1 cellular context compared by ENCODE assay signal in the genomic region with DNA sequence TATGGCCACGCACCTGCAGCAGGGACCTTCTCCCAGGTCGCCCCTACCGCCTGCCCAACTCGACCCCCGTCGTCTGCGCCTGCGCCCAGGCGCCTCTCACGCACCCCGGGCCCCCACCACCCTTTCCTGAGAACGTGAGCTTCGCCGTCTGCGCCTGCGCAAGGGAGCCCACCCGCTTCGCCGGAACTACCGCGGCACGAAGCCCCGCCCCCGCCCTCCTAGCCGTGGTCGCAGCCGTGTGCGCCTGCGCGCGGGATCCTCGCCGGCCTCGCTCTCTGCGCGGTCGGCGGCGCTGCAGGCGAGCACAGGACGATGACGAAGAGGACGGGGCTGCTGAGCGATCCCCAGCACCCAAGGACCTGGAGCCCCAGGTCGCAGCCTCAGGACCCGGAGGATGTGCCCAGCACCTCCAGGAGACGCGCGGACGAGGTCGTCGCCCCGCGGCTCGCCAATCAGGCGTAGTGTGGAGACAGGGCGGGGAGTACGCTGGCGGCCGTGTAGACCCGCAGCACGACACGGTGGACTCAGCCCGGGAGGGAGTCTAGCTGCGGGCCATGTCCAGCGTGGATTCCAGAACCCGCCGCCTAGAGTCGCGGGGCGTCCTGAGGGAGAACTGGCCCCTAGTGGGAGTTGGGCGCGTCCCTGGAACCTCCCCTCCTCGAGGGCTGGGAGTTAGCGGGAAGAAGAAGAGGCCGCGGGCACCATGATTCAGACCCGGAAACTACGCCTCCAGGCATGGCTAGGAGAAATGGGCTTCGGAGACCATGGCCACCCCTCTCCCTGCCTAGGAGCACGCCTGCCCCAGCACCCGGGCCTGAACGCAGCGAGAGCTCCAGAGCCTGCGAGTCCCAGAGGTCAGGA.
TF ChIP-seq lines count a peak whose summit lies in the region.

No MANE protein-coding gene starts in this region.

TF ChIP-seq in K562, 482 proteins besides CTCF, POLR2A, EP300 and RAD21 (continued from another document and continues in another):
- TF ChIP-seq, protein P1, sequence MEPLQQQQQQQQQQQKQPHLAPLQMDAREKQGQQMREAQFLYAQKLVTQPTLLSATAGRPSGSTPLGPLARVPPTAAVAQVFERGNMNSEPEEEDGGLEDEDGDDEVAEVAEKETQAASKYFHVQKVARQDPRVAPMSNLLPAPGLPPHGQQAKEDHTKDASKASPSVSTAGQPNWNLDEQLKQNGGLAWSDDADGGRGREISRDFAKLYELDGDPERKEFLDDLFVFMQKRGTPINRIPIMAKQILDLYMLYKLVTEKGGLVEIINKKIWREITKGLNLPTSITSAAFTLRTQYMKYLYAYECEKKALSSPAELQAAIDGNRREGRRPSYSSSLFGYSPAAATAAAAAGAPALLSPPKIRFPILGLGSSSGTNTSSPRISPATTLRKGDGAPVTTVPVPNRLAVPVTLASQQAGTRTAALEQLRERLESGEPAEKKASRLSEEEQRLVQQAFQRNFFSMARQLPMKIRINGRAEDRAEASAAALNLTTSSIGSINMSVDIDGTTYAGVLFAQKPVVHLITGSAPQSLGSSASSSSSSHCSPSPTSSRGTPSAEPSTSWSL (CRISPR knock-in tag; IDR thresholded peaks at IDR 0.05; ENCODE audit: borderline replicate concordance) = peak; percentile 13; the same call in 1 of the 2 replicates
- TF ChIP-seq MLX (CRISPR knock-in tag; conservative IDR thresholded peaks at IDR 0.05) (no peak), ADNP (tag; IDR thresholded peaks at IDR 0.05) (no peak), POLR2B (IDR thresholded peaks at IDR 0.05; ENCODE audit: low read depth, partially characterized antibody) (peak; percentile 82), ARID2 (IDR thresholded peaks at IDR 0.05) (no peak), HMG20A (CRISPR knock-in tag; conservative IDR thresholded peaks at IDR 0.05) (no peak), JUND (IDR thresholded peaks at IDR 0.05; ENCODE audit: borderline replicate concordance, low read depth, low read length) (no peak; the same call in 1 of the 2 replicates), JUND (tag; IDR thresholded peaks at IDR 0.05; ENCODE audit: borderline replicate concordance, low read depth, low read length) (no peak), RUNX1 (IDR thresholded peaks at IDR 0.05; ENCODE audit: low read depth) (no peak), SAFB (IDR thresholded peaks at IDR 0.05; ENCODE audit: borderline replicate concordance, low read depth, low read length) (peak; percentile 27; the same call in 1 of the 2 replicates), MCM7 (IDR thresholded peaks at IDR 0.05) (no peak), SETDB1 (IDR thresholded peaks at IDR 0.05; ENCODE audit: low read length) (no peak), MYBL2 (IDR thresholded peaks at IDR 0.05; ENCODE audit: low read depth) (no peak), MYBL2 (CRISPR knock-in tag; IDR thresholded peaks at IDR 0.05; ENCODE audit: borderline replicate concordance) (no peak), PCBP2 (IDR thresholded peaks at IDR 0.05; ENCODE audit: low read depth, low read length, poor library complexity, severe bottlenecking) (no peak), BCOR (IDR thresholded peaks at IDR 0.05) (no peak), MEIS2 (IDR thresholded peaks at IDR 0.05; ENCODE audit: partially characterized antibody) (peak; percentile 83), ZBTB7A (IDR thresholded peaks at IDR 0.05; ENCODE audit: borderline replicate concordance, control insufficient read depth, low read depth, low read length) (peak; percentile 56), ZNF644 (tag; IDR thresholded peaks at IDR 0.05; ENCODE audit: low read depth) (no peak), ESRRA (IDR thresholded peaks at IDR 0.05; ENCODE audit: borderline replicate concordance, low read depth) (peak; percentile 22; the same call in 1 of the 2 replicates), HDAC1 (IDR thresholded peaks at IDR 0.05) (0 out of 4 replicates have a peak, but pooled peaks of 1 of the 2 experiments have one; percentile 21), TAF1 (IDR thresholded peaks at IDR 0.05; ENCODE audit: control insufficient read depth, extremely low read depth, insufficient read depth, low read length, severe bottlenecking) (peak; percentile 87), ZBTB1 (CRISPR knock-in tag; IDR thresholded peaks at IDR 0.05; ENCODE audit: borderline replicate concordance, low read depth) (no peak), POLR2AphosphoS5 (IDR thresholded peaks at IDR 0.05; ENCODE audit: control insufficient read depth, insufficient read depth, low read depth, low read length) (peak; percentile 61; the same call in 1 of the 2 replicates), ZNF3 (CRISPR knock-in tag; IDR thresholded peaks at IDR 0.05) (no peak), MAFK (IDR thresholded peaks at IDR 0.05; ENCODE audit: low read length) (no peak), RBBP5 (IDR thresholded peaks at IDR 0.05; ENCODE audit: borderline replicate concordance, insufficient read depth, low read length, poor library complexity, severe bottlenecking) (peak; percentile 41), ZNF592 (IDR thresholded peaks at IDR 0.05) (peak; percentile 40; the same call in 1 of the 2 replicates), CREB5 (CRISPR knock-in tag; IDR thresholded peaks at IDR 0.05) (no peak), COPS2 (conservative IDR thresholded peaks at IDR 0.05) (no peak), ZNF24 (IDR thresholded peaks at IDR 0.05) (no peak), SMARCB1 (IDR thresholded peaks at IDR 0.05; ENCODE audit: insufficient read length, low read depth) (no peak), HDAC6 (IDR thresholded peaks at IDR 0.05; ENCODE audit: low read depth, low read length) (no peak), TRIM24 (IDR thresholded peaks at IDR 0.05) (no peak), GATAD2B (IDR thresholded peaks at IDR 0.05; ENCODE audit: borderline replicate concordance) (no peak), BHLHE40 (IDR thresholded peaks at IDR 0.05; ENCODE audit: low read length) (peak; percentile 75)
- TF ChIP-seq, protein P2, sequence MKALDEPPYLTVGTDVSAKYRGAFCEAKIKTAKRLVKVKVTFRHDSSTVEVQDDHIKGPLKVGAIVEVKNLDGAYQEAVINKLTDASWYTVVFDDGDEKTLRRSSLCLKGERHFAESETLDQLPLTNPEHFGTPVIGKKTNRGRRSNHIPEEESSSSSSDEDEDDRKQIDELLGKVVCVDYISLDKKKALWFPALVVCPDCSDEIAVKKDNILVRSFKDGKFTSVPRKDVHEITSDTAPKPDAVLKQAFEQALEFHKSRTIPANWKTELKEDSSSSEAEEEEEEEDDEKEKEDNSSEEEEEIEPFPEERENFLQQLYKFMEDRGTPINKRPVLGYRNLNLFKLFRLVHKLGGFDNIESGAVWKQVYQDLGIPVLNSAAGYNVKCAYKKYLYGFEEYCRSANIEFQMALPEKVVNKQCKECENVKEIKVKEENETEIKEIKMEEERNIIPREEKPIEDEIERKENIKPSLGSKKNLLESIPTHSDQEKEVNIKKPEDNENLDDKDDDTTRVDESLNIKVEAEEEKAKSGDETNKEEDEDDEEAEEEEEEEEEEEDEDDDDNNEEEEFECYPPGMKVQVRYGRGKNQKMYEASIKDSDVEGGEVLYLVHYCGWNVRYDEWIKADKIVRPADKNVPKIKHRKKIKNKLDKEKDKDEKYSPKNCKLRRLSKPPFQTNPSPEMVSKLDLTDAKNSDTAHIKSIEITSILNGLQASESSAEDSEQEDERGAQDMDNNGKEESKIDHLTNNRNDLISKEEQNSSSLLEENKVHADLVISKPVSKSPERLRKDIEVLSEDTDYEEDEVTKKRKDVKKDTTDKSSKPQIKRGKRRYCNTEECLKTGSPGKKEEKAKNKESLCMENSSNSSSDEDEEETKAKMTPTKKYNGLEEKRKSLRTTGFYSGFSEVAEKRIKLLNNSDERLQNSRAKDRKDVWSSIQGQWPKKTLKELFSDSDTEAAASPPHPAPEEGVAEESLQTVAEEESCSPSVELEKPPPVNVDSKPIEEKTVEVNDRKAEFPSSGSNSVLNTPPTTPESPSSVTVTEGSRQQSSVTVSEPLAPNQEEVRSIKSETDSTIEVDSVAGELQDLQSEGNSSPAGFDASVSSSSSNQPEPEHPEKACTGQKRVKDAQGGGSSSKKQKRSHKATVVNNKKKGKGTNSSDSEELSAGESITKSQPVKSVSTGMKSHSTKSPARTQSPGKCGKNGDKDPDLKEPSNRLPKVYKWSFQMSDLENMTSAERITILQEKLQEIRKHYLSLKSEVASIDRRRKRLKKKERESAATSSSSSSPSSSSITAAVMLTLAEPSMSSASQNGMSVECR (CRISPR knock-in tag; IDR thresholded peaks at IDR 0.05) = no peak
- TF ChIP-seq, protein P3, sequence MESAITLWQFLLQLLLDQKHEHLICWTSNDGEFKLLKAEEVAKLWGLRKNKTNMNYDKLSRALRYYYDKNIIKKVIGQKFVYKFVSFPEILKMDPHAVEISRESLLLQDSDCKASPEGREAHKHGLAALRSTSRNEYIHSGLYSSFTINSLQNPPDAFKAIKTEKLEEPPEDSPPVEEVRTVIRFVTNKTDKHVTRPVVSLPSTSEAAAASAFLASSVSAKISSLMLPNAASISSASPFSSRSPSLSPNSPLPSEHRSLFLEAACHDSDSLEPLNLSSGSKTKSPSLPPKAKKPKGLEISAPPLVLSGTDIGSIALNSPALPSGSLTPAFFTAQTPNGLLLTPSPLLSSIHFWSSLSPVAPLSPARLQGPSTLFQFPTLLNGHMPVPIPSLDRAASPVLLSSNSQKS (CRISPR knock-in tag; IDR thresholded peaks at IDR 0.05) = no peak
- TF ChIP-seq, protein P4, sequence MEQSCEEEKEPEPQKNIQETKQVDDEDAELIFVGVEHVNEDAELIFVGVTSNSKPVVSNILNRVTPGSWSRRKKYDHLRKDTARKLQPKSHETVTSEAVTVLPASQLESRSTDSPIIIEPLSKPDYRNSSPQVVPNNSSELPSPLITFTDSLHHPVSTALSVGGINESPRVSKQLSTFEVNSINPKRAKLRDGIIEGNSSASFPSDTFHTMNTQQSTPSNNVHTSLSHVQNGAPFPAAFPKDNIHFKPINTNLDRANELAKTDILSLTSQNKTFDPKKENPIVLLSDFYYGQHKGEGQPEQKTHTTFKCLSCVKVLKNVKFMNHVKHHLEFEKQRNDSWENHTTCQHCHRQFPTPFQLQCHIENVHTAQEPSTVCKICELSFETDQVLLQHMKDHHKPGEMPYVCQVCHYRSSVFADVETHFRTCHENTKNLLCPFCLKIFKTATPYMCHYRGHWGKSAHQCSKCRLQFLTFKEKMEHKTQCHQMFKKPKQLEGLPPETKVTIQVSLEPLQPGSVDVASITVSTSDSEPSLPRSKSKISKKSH (CRISPR knock-in tag; IDR thresholded peaks at IDR 0.05) = no peak
- TF ChIP-seq, protein P5, sequence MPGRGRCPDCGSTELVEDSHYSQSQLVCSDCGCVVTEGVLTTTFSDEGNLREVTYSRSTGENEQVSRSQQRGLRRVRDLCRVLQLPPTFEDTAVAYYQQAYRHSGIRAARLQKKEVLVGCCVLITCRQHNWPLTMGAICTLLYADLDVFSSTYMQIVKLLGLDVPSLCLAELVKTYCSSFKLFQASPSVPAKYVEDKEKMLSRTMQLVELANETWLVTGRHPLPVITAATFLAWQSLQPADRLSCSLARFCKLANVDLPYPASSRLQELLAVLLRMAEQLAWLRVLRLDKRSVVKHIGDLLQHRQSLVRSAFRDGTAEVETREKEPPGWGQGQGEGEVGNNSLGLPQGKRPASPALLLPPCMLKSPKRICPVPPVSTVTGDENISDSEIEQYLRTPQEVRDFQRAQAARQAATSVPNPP (IDR thresholded peaks at IDR 0.05; ENCODE audit: borderline replicate concordance, insufficient read depth, insufficient read length) = no peak
- TF ChIP-seq, protein P6, sequence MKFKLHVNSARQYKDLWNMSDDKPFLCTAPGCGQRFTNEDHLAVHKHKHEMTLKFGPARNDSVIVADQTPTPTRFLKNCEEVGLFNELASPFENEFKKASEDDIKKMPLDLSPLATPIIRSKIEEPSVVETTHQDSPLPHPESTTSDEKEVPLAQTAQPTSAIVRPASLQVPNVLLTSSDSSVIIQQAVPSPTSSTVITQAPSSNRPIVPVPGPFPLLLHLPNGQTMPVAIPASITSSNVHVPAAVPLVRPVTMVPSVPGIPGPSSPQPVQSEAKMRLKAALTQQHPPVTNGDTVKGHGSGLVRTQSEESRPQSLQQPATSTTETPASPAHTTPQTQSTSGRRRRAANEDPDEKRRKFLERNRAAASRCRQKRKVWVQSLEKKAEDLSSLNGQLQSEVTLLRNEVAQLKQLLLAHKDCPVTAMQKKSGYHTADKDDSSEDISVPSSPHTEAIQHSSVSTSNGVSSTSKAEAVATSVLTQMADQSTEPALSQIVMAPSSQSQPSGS (CRISPR knock-in tag; IDR thresholded peaks at IDR 0.05) = no peak
